12 cellular contexts compared by ENCODE assay signal in the genomic region with DNA sequence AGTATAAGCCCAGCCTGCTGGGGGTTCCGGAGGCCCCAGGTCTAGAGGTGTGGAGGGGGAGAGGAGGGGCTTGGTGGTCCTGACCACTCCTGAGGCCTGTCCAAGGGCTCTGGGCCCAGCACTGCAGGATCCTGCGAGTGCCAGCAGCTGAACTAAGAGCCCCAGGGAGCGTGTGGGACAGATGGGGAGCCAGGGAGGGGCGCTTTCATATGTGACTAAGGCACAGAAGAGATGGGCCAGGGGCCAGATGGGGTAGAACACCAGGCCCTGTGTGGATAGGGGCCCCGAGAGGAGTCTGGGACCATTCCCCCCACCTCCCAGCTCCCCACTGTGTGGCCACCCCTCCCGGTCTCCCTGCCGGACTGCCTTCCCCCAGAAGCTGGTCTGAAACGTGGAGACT. TPM values are rescaled to one million over a fixed set of nuclear protein-coding genes. Genes with fewer than 3 reads are reported as not detected.
DNase-seq lines count a peak whose midpoint lies in the region; ATAC-seq, FAIRE-seq and TF ChIP-seq lines count a peak whose summit lies in the region.
"Had no signal": no experiment of that assay in that cellular context is flagged by ENCODE, and none has a peak within 500 bp of the region (broad histone marks: within the 10 kb centered on the region; RNA-seq: fewer than 3 reads in every experiment).

No MANE protein-coding gene starts in this region.

- WGBS in A549 (ENCODE audit: missing lambda C conversion rate): 77% methylated on average over 6 of the region's 8 CpGs
- WGBS in pancreas, 2 donors: 92% methylated on average over 8 of the region's 8 CpGs

- H3K27me3 ChIP-seq in endocrine pancreas (ENCODE audit: control insufficient read depth, insufficient read depth, low read length): no peaks in the 10 kb centered on the region
- H3K27me3 ChIP-seq in pancreas: no peaks in the 10 kb centered on the region
- H3K27me3 ChIP-seq: Peyer's patch had no signal

- H3K4me1 ChIP-seq in A549 (peaks cover 63% of the 10 kb centered on the region), endocrine pancreas (ENCODE audit: control insufficient read depth, insufficient read depth, low read length) (no peaks in the 10 kb centered on the region), pancreas (peaks cover 0 to 14% (median 0%) of the 10 kb centered on the region in 3 donors)

- CTCF ChIA-PET in A549 (lab: Yijun Ruan, JAX): interaction anchor here (0.5 to 1.5 kb wide), 3 partner anchors 9 to 119 kb away, joined by 3 to 5 read pairs (median 3); no protein-coding TSS in a partner anchor

- DNase-seq in A549 (ENCODE audit: low read depth in 1 of 2, low spot score in 1 of 2) (no peak), NCI-H524 (lab: John Stamatoyannopoulos, UW) (peak; percentile 84 to 89), pancreas (no peak), RCC 7860 (ENCODE audit: low spot score) (no peak), iPS-NIHi11 (ENCODE audit: low spot score) (no peak)
- no peak for DNase-seq in activated CD4-positive, alpha-beta T cell treated with anti-CD3 and anti-CD28 coated beads, Interleukin-2, amount 50 U/mL, for 4 hours
- DNase-seq: activated naive CD4-positive, alpha-beta T cell treated with Interleukin-2 at 50 U/mL for 16 hours; effector CD8-positive, alpha-beta T cell; NCI-H187 treated with DMSO at 0.1 percent for 48 hours; Peyer's patch had no signal

- H3K9me3 ChIP-seq in A549 (no peaks in the 10 kb centered on the region), endocrine pancreas (ENCODE audit: control insufficient read depth, low read length) (no peaks in the 10 kb centered on the region), pancreas (no peaks in the 10 kb centered on the region)
- H3K9me3 ChIP-seq: Peyer's patch had no signal

- POLR2A ChIA-PET in A549 (lab: Yijun Ruan, JAX): interaction anchor here (1.9 kb wide), 1 partner anchor 8 kb away, joined by 7 read pairs; no protein-coding TSS in a partner anchor

- peaks cover 3% of the 10 kb centered on the region for H3K36me3 ChIP-seq in endocrine pancreas (ENCODE audit: control insufficient read depth, insufficient read depth, low read length)
- peaks cover 2 to 3% (median 2%) of the 10 kb centered on the region in 3 donors for H3K36me3 ChIP-seq in pancreas

- H3K9ac ChIP-seq in endocrine pancreas (ENCODE audit: control insufficient read depth, insufficient read depth, low read length): peak overlapping the region; percentile 32

- H3K27ac ChIP-seq in A549: peak overlapping the region; percentile 80 to 95
- peak overlapping the region in 3 of 4 donors; percentile 81 to 88 (median 87) for H3K27ac ChIP-seq in pancreas

- H3K4me3 ChIP-seq in A549: no peak overlapping the region
- H3K4me3 ChIP-seq in endocrine pancreas (ENCODE audit: control insufficient read depth, insufficient read depth, low read length): no peak overlapping the region
- H3K4me3 ChIP-seq in pancreas: no peak overlapping the region
- H3K4me3 ChIP-seq: Peyer's patch had no signal

- no peak for TF ChIP-seq RAD21 in A549 (conservative IDR thresholded peaks at IDR 0.05 in 1 of 2, IDR thresholded peaks at IDR 0.05 in 1 of 2)

- TF ChIP-seq POLR2A in A549 (IDR thresholded peaks at IDR 0.05; ENCODE audit: low read length): no peak

- intact Hi-C loops in pancreas (cut with DNase I): no loop called here

- no peak overlapping the region for H3K4me2 ChIP-seq in A549

- no peak for TF ChIP-seq EP300 in A549 (IDR thresholded peaks at IDR 0.05)

- TF ChIP-seq CTCF in A549 (IDR thresholded peaks at IDR 0.05) (no peak), pancreas (IDR thresholded peaks at IDR 0.05) (no peak)

- FAIRE-seq in A549 (lab: Jason Lieb, UNC): no peak
- no peak for FAIRE-seq in pancreas (lab: Jason Lieb, UNC)
- FAIRE-seq in RCC 7860 (lab: Jason Lieb, UNC): no peak

- ATAC-seq in A549 (no peak), pancreas (no peak), HG03342 (IDR thresholded peaks at IDR 0.05; ENCODE audit: unreplicated experiment) (no peak)

TF ChIP-seq in A549, 52 proteins besides CTCF, POLR2A, EP300 and RAD21:
- TF ChIP-seq PBX3 (IDR thresholded peaks at IDR 0.05) (no peak), CHD4 (IDR thresholded peaks at IDR 0.05; ENCODE audit: borderline replicate concordance) (no peak), TFCP2L1 (CRISPR knock-in tag; IDR thresholded peaks at IDR 0.05) (no peak), ZSCAN20 (CRISPR knock-in tag; IDR thresholded peaks at IDR 0.05) (no peak), HOXA7 (CRISPR knock-in tag; IDR thresholded peaks at IDR 0.05) (no peak), HOXB5 (CRISPR knock-in tag; IDR thresholded peaks at IDR 0.05) (no peak), CBX2 (IDR thresholded peaks at IDR 0.05; ENCODE audit: borderline replicate concordance, low read depth) (no peak), NR3C1 (IDR thresholded peaks at IDR 0.05) (no peak), KDM1A (IDR thresholded peaks at IDR 0.05; ENCODE audit: low read depth) (no peak), SMC3 (IDR thresholded peaks at IDR 0.05) (no peak), FOXS1 (CRISPR knock-in tag; IDR thresholded peaks at IDR 0.05) (no peak), CBX8 (IDR thresholded peaks at IDR 0.05) (no peak), JUN (IDR thresholded peaks at IDR 0.05) (no peak)

RNA-seq across cellular contexts. Expression of gene MAFF, which starts 18.4 kb away (rescaled TPM):
- polyA plus RNA-seq in A549 (2011; rRNA removed): 3.5 and 4.0 TPM in 2 replicates
- polyA plus RNA-seq in A549 (2012; cell fraction: cytosol; rRNA removed): 7.5 and 9.6 TPM in 2 replicates
- polyA plus RNA-seq in A549 (2012; cell fraction: nucleus; rRNA removed): 16.8 and 17.1 TPM in 2 replicates
- 3.1 to 3.9 TPM (median 3.2 TPM) in 3 replicates for polyA plus RNA-seq in A549 (2017; fragmentation: RNase III; extraction: RNeasy Plus Mini Kit Qiagen cat#74134 plus additional on column Dnase treatment)
- polyA minus RNA-seq in A549 (2011; rRNA and poly(A)+ RNA removed): 2.1 and 3.6 TPM in 2 replicates
- total RNA-seq in pancreas: 1 to 10 TPM; 3.4 to 8.9 (median 6.8) TPM
- polyA plus RNA-seq in pancreas: 10 to 100 TPM; 10.6 to 16.7 TPM

RNA-seq across cellular contexts. Expression of gene PLA2G6, which starts 38.5 kb away (rescaled TPM):
- polyA plus RNA-seq in A549 (2011; rRNA removed): 7.4 and 10.7 TPM in 2 replicates
- polyA plus RNA-seq in A549 (2012; cell fraction: cytosol; rRNA removed): 6.2 and 9.3 TPM in 2 replicates
- polyA plus RNA-seq in A549 (2012; cell fraction: nucleus; rRNA removed): 60.0 and 83.9 TPM in 2 replicates
- 5.5 to 7.8 TPM (median 7.6 TPM) in 3 replicates for polyA plus RNA-seq in A549 (2017; fragmentation: RNase III; extraction: RNeasy Plus Mini Kit Qiagen cat#74134 plus additional on column Dnase treatment)
- polyA minus RNA-seq in A549 (2011; rRNA and poly(A)+ RNA removed): 16.1 and 26.2 TPM in 2 replicates
- 10 to 100 TPM in 5 of 6 donors, 1 to 10 TPM in 1; 8.7 to 47.0 (median 21.3) TPM for total RNA-seq in pancreas
- 100 to 1,000 TPM; 107 to 109 TPM for polyA plus RNA-seq in pancreas

RNA-seq across cellular contexts. Expression of gene TMEM184B, which starts 52.6 kb away (rescaled TPM):
- polyA plus RNA-seq in A549 (2011; rRNA removed): 22.2 and 22.7 TPM in 2 replicates
- polyA plus RNA-seq in A549 (2012; cell fraction: cytosol; rRNA removed): 29.0 and 43.9 TPM in 2 replicates
- 46.3 and 64.3 TPM in 2 replicates for polyA plus RNA-seq in A549 (2012; cell fraction: nucleus; rRNA removed)
- polyA plus RNA-seq in A549 (2017; fragmentation: RNase III; extraction: RNeasy Plus Mini Kit Qiagen cat#74134 plus additional on column Dnase treatment): 33.2 to 36.8 TPM (median 36.6 TPM) in 3 replicates
- polyA minus RNA-seq in A549 (2011; rRNA and poly(A)+ RNA removed): 20.2 and 32.7 TPM in 2 replicates
- 10 to 100 TPM; 11.6 to 30.5 (median 18.6) TPM for total RNA-seq in pancreas
- polyA plus RNA-seq in pancreas: 10 to 100 TPM; 17.0 to 24.4 TPM

Comparison
In these comparisons a context has a peak if more than half of its experiments do, and no peak if none do; other contexts are left out.
1. DNase-seq: peak in NCI-H524 (2 of 2); none in A549 (0 of 2), pancreas (0 of 6), RCC 7860 (single experiment), iPS-NIHi11 (single experiment) and activated CD4-positive, alpha-beta T cell treated with anti-CD3 and anti-CD28 coated beads, Interleukin-2, amount 50 U/mL, for 4 hours (0 of 2).